ENCODE assay signal across 9 cellular contexts in genomic region chr20:56418385-56418861, GRCh38. TPM values are rescaled to one million over a fixed set of nuclear protein-coding genes. Genes with fewer than 3 reads are reported as not detected.
DNase-seq lines count a peak whose midpoint lies in the region; ATAC-seq, FAIRE-seq and TF ChIP-seq lines count a peak whose summit lies in the region.
"Had no signal": no experiment of that assay in that cellular context is flagged by ENCODE, and none has a peak within 500 bp of the region (broad histone marks: within the 10 kb centered on the region; RNA-seq: fewer than 3 reads in every experiment).

No MANE protein-coding gene starts in this region.

- H3K36me3 ChIP-seq in K562 (ENCODE audit: control insufficient read depth, insufficient read depth, low read length) (peaks cover 71% of the 10 kb centered on the region), mesenchymal stem cell (ENCODE audit: control insufficient read depth in 1 of 2, insufficient read depth in 2 of 2, low read depth in 1 of 2, low read length in 2 of 2) (peaks cover 0 to 4% of the 10 kb centered on the region in 2 experiments)

- H3K4ac ChIP-seq in mesenchymal stem cell (ENCODE audit: low read depth in 1 of 2, low read length in 2 of 2) = peak overlapping the region in 1 of 2 experiments; percentile 67

- H3K9me3 Mint-ChIP-seq in CD14-positive monocyte = no peaks in the 10 kb centered on the region

- H3K27ac Mint-ChIP-seq in CD14-positive monocyte = peak overlapping the region; percentile 90 to 98 (median 93)

- no peak for FAIRE-seq in K562 (lab: Jason Lieb, UNC)

- peaks cover 34 to 38% of the 10 kb centered on the region in 2 donors for H3K36me3 Mint-ChIP-seq in CD14-positive monocyte

- H3K79me2 ChIP-seq in K562 (ENCODE audit: control insufficient read depth, insufficient read depth, low read length) = peaks cover 100% of the 10 kb centered on the region

- peak overlapping the region; percentile 45 for H2AK5ac ChIP-seq in mesenchymal stem cell (ENCODE audit: low read length, severe bottlenecking)

- no peak overlapping the region for H2BK120ac ChIP-seq in mesenchymal stem cell (ENCODE audit: low read depth, low read length)

- BruUV-seq in K562 (replicated peaks; lab: Mats Ljungman, UMichigan) = no TSS peak

- H3K4me1 ChIP-seq in K562 (replicated peaks in 1 of 2; ENCODE audit: control insufficient read depth in 2 of 2, insufficient read depth in 2 of 2, low read length in 2 of 2) = peaks cover 27 to 77% of the 10 kb centered on the region in 2 experiments
- H3K4me1 ChIP-seq in mesenchymal stem cell (ENCODE audit: control insufficient read depth, insufficient read depth, low read depth, low read length) = peaks cover 18% of the 10 kb centered on the region
- H3K4me1 ChIP-seq: body of pancreas had no signal

- no peak overlapping the region for H3K4me3 ChIP-seq in LNCaP clone FGC (ENCODE audit: low read depth, low read length)
- peak overlapping the region; percentile 77; the same call in 1 of the 2 replicates for H3K4me3 ChIP-seq in K562
- H3K4me3 ChIP-seq in mesenchymal stem cell (ENCODE audit: insufficient read depth in 1 of 2, low read depth in 1 of 2, low read length in 2 of 2) = no peak overlapping the region
- H3K4me3 ChIP-seq: body of pancreas had no signal

- H3K18ac ChIP-seq in mesenchymal stem cell (ENCODE audit: low read depth in 1 of 2, low read length in 2 of 2) = peak overlapping the region in 1 of 2 experiments; percentile 8

- H3K9ac ChIP-seq in K562 (ENCODE audit: insufficient read depth in 1 of 2, low read depth in 2 of 2, low read length in 2 of 2) (peak overlapping the region; percentile 56 to 77; a peak in 3 of 4 replicates), mesenchymal stem cell (ENCODE audit: low read length) (no peak overlapping the region)

- H2BK5ac ChIP-seq in mesenchymal stem cell (ENCODE audit: low read depth, low read length, poor library complexity, severe bottlenecking) = no peak overlapping the region

- no peaks in the 10 kb centered on the region for H3K9me1 ChIP-seq in K562 (ENCODE audit: control insufficient read depth, insufficient read depth, low read length)

- H3K27ac ChIP-seq in K562 (ENCODE audit: extremely low read depth, low read depth, low read length) (peak overlapping the region; percentile 85), mesenchymal stem cell (ENCODE audit: low read length, poor library complexity, severe bottlenecking) (no peak overlapping the region)

- no peak overlapping the region for H3K23ac ChIP-seq in mesenchymal stem cell (ENCODE audit: low read length in 2 of 2)

- TF ChIP-seq CTCF in CD14-positive monocyte (IDR thresholded peaks at IDR 0.05) = no peak
- no peak for TF ChIP-seq CTCF in LNCaP clone FGC (IDR thresholded peaks at IDR 0.05; ENCODE audit: control insufficient read depth, extremely low read depth, insufficient read depth)
- no peak for TF ChIP-seq CTCF in K562 (IDR thresholded peaks at IDR 0.05 in 2 of 3, conservative IDR thresholded peaks at IDR 0.05 in 1 of 3; ENCODE audit: insufficient read depth in 2 of 3, low read depth in 1 of 3, low read length in 3 of 3)

- no peak overlapping the region for H3K14ac ChIP-seq in mesenchymal stem cell (ENCODE audit: low read length in 2 of 2)

- H3K4me1 Mint-ChIP-seq in CD14-positive monocyte = peaks cover 76% of the 10 kb centered on the region

- TF ChIP-seq EP300 in K562 (IDR thresholded peaks at IDR 0.05; ENCODE audit: low read length) = no peak

- peak overlapping the region; percentile 43 to 73 for H3K4me3 Mint-ChIP-seq in CD14-positive monocyte

- WGBS in K562 (ENCODE audit: insufficient coverage, low coverage, missing lambda C conversion rate) = 7% methylated on average over 11 of the region's 11 CpGs
- 61% methylated on average over 9 of the region's 11 CpGs for WGBS in mesenchymal stem cell

- TF ChIP-seq POLR2A in K562 (conservative IDR thresholded peaks at IDR 0.05) = no peak

- TF ChIP-seq RAD21 in K562 (CRISPR knock-in tag; conservative IDR thresholded peaks at IDR 0.05 in 1 of 2, IDR thresholded peaks at IDR 0.05 in 1 of 2) = no peak

- DNase-seq in CD14-positive monocyte (ENCODE audit: low spot score) (no peak), LNCaP clone FGC (ENCODE audit: low read depth) (peak; percentile 6), K562 (ENCODE audit: extremely low read depth in 1 of 4, low spot score in 3 of 4) (peak in 1 of 4 experiments; percentile 49), mesenchymal stem cell (peak; percentile 23), posterior cingulate gyrus (no peak), hepatic stellate cell (ENCODE audit: low spot score) (no peak), NCI-H128 (lab: John Stamatoyannopoulos, UW; ENCODE audit: unreplicated experiment) (no peak)

- H3K79me1 ChIP-seq in mesenchymal stem cell (replicated peaks; ENCODE audit: low read length, poor library complexity, severe bottlenecking) = no peaks in the 10 kb centered on the region

- H4K91ac ChIP-seq in mesenchymal stem cell (ENCODE audit: low read length) = no peak overlapping the region

- no peak overlapping the region for H2BK15ac ChIP-seq in mesenchymal stem cell (ENCODE audit: low read depth, poor library complexity, severe bottlenecking)

- H2AFZ ChIP-seq in K562 (ENCODE audit: low read depth, low read length) (no peak overlapping the region), mesenchymal stem cell (ENCODE audit: low read depth, low read length) (no peak overlapping the region)

- peaks cover 1 to 15% (median 2%) of the 10 kb centered on the region in 3 donors for H3K27me3 Mint-ChIP-seq in CD14-positive monocyte (ENCODE audit: low read depth in 3 of 3)

- peak overlapping the region in 1 of 2 experiments; percentile 1 for H2BK12ac ChIP-seq in mesenchymal stem cell (ENCODE audit: low read length in 2 of 2)

- H4K20me1 ChIP-seq in K562 (replicated peaks; ENCODE audit: control insufficient read depth, insufficient read depth, low read length) = no peaks in the 10 kb centered on the region; the same call in 1 of the 2 replicates

- CTCF ChIA-PET in K562 (lab: Yijun Ruan, JAX; ENCODE audit: low intra/inter-chr PET ratio) = no interaction called here

- peak; percentile 14 for ATAC-seq in K562
- ATAC-seq in HG02642 (IDR thresholded peaks at IDR 0.05; ENCODE audit: poor library complexity, unreplicated experiment) = no peak
- ATAC-seq: body of pancreas had no signal

- H3K27me3 ChIP-seq in K562 (ENCODE audit: control insufficient read depth in 2 of 2, insufficient read depth in 2 of 2, low read length in 2 of 2) (no peaks in the 10 kb centered on the region), mesenchymal stem cell (ENCODE audit: control insufficient read depth in 1 of 2, insufficient read depth in 1 of 2, low read length in 2 of 2) (no peaks in the 10 kb centered on the region)
- H3K27me3 ChIP-seq: body of pancreas had no signal

- intact Hi-C loops in CD14-positive monocyte (cut with micrococcal nuclease) = no loop called here
- intact Hi-C loops in K562 (cut with micrococcal nuclease) = no loop called here
- intact Hi-C loops in posterior cingulate gyrus (cut with DNase I) = no loop called here

- peak overlapping the region; percentile 43 for H4K8ac ChIP-seq in mesenchymal stem cell (ENCODE audit: low read length)

- POLR2A ChIA-PET in K562 (lab: Yijun Ruan, JAX) = interaction anchor here (0.9 to 1.9 kb wide), 11 partner anchors 8 to 66 kb away, joined by 3 to 9 read pairs (median 4); partner anchors contain the start of genes AURKA, CSTF1 and RTF2

- H3K9me3 ChIP-seq in K562 (replicated peaks; ENCODE audit: control insufficient read depth, insufficient read depth, low read depth, low read length) (no peaks in the 10 kb centered on the region), mesenchymal stem cell (ENCODE audit: control insufficient read depth, low read length) (no peaks in the 10 kb centered on the region)
- H3K9me3 ChIP-seq: body of pancreas had no signal

- H3K4me2 ChIP-seq in K562 (ENCODE audit: insufficient read depth, low read length) (peak overlapping the region; percentile 78), mesenchymal stem cell (ENCODE audit: low read length, poor library complexity, severe bottlenecking) (no peak overlapping the region)

- in situ Hi-C loops in K562 (cut with MboI) = no loop called here

RNA-seq across cellular contexts. Expression of gene CASS4, which starts 6.4 kb away (rescaled TPM):
- polyA plus RNA-seq in CD14-positive monocyte = 1 to 10 TPM; 1.9 to 6.1 TPM
- 63.3 and 67.4 TPM in 2 replicates for total RNA-seq in K562 (2011; cell fraction: chromatin; rRNA removed; ENCODE audit: low replicate concordance)
- 45.1 and 50.9 TPM in 2 replicates for total RNA-seq in K562 (2011; cell fraction: nucleolus; rRNA removed)
- 43.0 and 48.2 TPM in 2 replicates for total RNA-seq in K562 (2011; cell fraction: nucleoplasm; rRNA removed)
- 26.7 and 27.1 TPM in 2 replicates for total RNA-seq in K562 (2014; rRNA removed)
- 23.4 and 29.3 TPM in 2 replicates for total RNA-seq in K562 (2014; rRNA removed; fragmentation: Illumina TruSeq; extraction: Trizol)
- 25.3 and 25.6 TPM in 2 replicates for total RNA-seq in K562 (2015; rRNA removed; fragmentation: Illumina TruSeq; extraction: Trizol)
- total RNA-seq in K562 (2021) = 27.8 and 36.8 TPM in 2 replicates
- polyA plus RNA-seq in K562 (2011; rRNA removed) = 53.2 and 53.8 TPM in 2 replicates
- 52.4 and 52.9 TPM in 2 replicates for polyA plus RNA-seq in K562 (2011; cell fraction: cytosol; rRNA removed)
- polyA plus RNA-seq in K562 (2011; cell fraction: nucleus; rRNA removed) = 28.9 and 33.6 TPM in 2 replicates
- polyA plus RNA-seq in K562 (2012) = 18.6 and 19.4 TPM in 2 replicates
- 35.3 and 41.6 TPM in 2 replicates for polyA plus RNA-seq in K562 (2014; fragmentation: Illumina TruSeq; extraction: Trizol)
- polyA plus RNA-seq in K562 (2014; fragmentation: Nextera tagmentation; extraction: Ambion mirVana) = 1 to 10 TPM; 8.1 to 8.8 TPM
- 21.7 and 30.0 TPM in 2 replicates for polyA plus RNA-seq in K562 (2014; rRNA removed)
- 56.7 and 57.5 TPM in 2 replicates for polyA minus RNA-seq in K562 (2011; rRNA and poly(A)+ RNA removed)
- polyA minus RNA-seq in K562 (2011; cell fraction: cytosol; rRNA and poly(A)+ RNA removed) = 39.3 and 40.1 TPM in 2 replicates
- polyA minus RNA-seq in K562 (2011; cell fraction: nucleus; rRNA and poly(A)+ RNA removed) = 26.0 and 37.0 TPM in 2 replicates
- 0.14 TPM for polyA plus RNA-seq in mesenchymal stem cell (2013, experiment 1 of 2)
- polyA plus RNA-seq in mesenchymal stem cell (2013, experiment 2 of 2) = 0.19 TPM

RNA-seq across cellular contexts. Expression of gene CSTF1, which starts 26.0 kb away (rescaled TPM):
- polyA plus RNA-seq in CD14-positive monocyte (10 to 100 TPM; 10.7 to 15.7 TPM), K562 (2011; rRNA removed) (76.6 and 92.5 TPM in 2 replicates), K562 (2014; fragmentation: Illumina TruSeq; extraction: Trizol) (48.1 and 56.6 TPM in 2 replicates), K562 (2014; fragmentation: Nextera tagmentation; extraction: Ambion mirVana) (100 to 1,000 TPM in 1 of 2 experiments, 10 to 100 TPM in 1; 74.1 to 110 TPM), K562 (2014; rRNA removed) (33.5 and 40.7 TPM in 2 replicates)
- 81.3 and 104 TPM in 2 replicates for total RNA-seq in K562 (2011; cell fraction: chromatin; rRNA removed; ENCODE audit: low replicate concordance)
- total RNA-seq in K562 (2011; cell fraction: nucleolus; rRNA removed) = 51.9 and 54.7 TPM in 2 replicates
- 67.5 and 68.8 TPM in 2 replicates for total RNA-seq in K562 (2011; cell fraction: nucleoplasm; rRNA removed)
- total RNA-seq in K562 (2014; rRNA removed) (30.8 and 36.3 TPM in 2 replicates), K562 (2014; rRNA removed; fragmentation: Illumina TruSeq; extraction: Trizol) (53.4 and 55.2 TPM in 2 replicates), K562 (2015; rRNA removed; fragmentation: Illumina TruSeq; extraction: Trizol) (43.7 and 45.6 TPM in 2 replicates), K562 (2021) (44.4 and 48.9 TPM in 2 replicates)
- polyA plus RNA-seq in K562 (2011; cell fraction: cytosol; rRNA removed) = 77.7 and 92.2 TPM in 2 replicates
- 81.7 and 87.2 TPM in 2 replicates for polyA plus RNA-seq in K562 (2011; cell fraction: nucleus; rRNA removed)
- 31.3 and 43.1 TPM in 2 replicates for polyA plus RNA-seq in K562 (2012)
- 157 and 159 TPM in 2 replicates for polyA minus RNA-seq in K562 (2011; rRNA and poly(A)+ RNA removed)
- polyA minus RNA-seq in K562 (2011; cell fraction: cytosol; rRNA and poly(A)+ RNA removed) = 48.8 and 68.1 TPM in 2 replicates
- polyA minus RNA-seq in K562 (2011; cell fraction: nucleus; rRNA and poly(A)+ RNA removed) = 30.7 and 57.5 TPM in 2 replicates
- polyA plus RNA-seq in mesenchymal stem cell (2013, experiment 1 of 2) = 22.0 TPM
- polyA plus RNA-seq in mesenchymal stem cell (2013, experiment 2 of 2) = 21.8 TPM

RNA-seq across cellular contexts. Expression of gene AURKA, which starts 26.4 kb away (rescaled TPM):
- polyA plus RNA-seq in CD14-positive monocyte (1 to 10 TPM; 1.4 to 1.5 TPM), K562 (2011; rRNA removed) (112 and 148 TPM in 2 replicates), K562 (2014; fragmentation: Illumina TruSeq; extraction: Trizol) (128 and 162 TPM in 2 replicates), K562 (2014; fragmentation: Nextera tagmentation; extraction: Ambion mirVana) (100 to 1,000 TPM; 130 to 153 TPM), K562 (2014; rRNA removed) (105 and 106 TPM in 2 replicates)
- total RNA-seq in K562 (2011; cell fraction: chromatin; rRNA removed; ENCODE audit: low replicate concordance) = 35.2 and 46.4 TPM in 2 replicates
- total RNA-seq in K562 (2011; cell fraction: nucleolus; rRNA removed) = 29.4 and 33.6 TPM in 2 replicates
- total RNA-seq in K562 (2011; cell fraction: nucleoplasm; rRNA removed) = 34.9 and 36.8 TPM in 2 replicates
- total RNA-seq in K562 (2014; rRNA removed) (72.7 and 78.4 TPM in 2 replicates), K562 (2014; rRNA removed; fragmentation: Illumina TruSeq; extraction: Trizol) (113 and 126 TPM in 2 replicates), K562 (2015; rRNA removed; fragmentation: Illumina TruSeq; extraction: Trizol) (102 and 105 TPM in 2 replicates), K562 (2021) (97.4 and 101 TPM in 2 replicates)
- polyA plus RNA-seq in K562 (2011; cell fraction: cytosol; rRNA removed) = 82.8 and 98.1 TPM in 2 replicates
- polyA plus RNA-seq in K562 (2011; cell fraction: nucleus; rRNA removed) = 52.9 and 65.0 TPM in 2 replicates
- polyA plus RNA-seq in K562 (2012) = 70.5 and 75.3 TPM in 2 replicates
- 99.4 and 104 TPM in 2 replicates for polyA minus RNA-seq in K562 (2011; rRNA and poly(A)+ RNA removed)
- 43.0 and 57.1 TPM in 2 replicates for polyA minus RNA-seq in K562 (2011; cell fraction: cytosol; rRNA and poly(A)+ RNA removed)
- polyA minus RNA-seq in K562 (2011; cell fraction: nucleus; rRNA and poly(A)+ RNA removed) = 16.3 and 31.1 TPM in 2 replicates
- polyA plus RNA-seq in mesenchymal stem cell (2013, experiment 1 of 2) = 13.9 TPM
- polyA plus RNA-seq in mesenchymal stem cell (2013, experiment 2 of 2) = 13.9 TPM

RNA-seq across cellular contexts. Expression of gene RTF2, which starts 50.0 kb away (rescaled TPM):
- polyA plus RNA-seq in CD14-positive monocyte = 100 to 1,000 TPM; 148 to 163 TPM
- 29.7 and 29.9 TPM in 2 replicates for total RNA-seq in K562 (2011; cell fraction: chromatin; rRNA removed; ENCODE audit: low replicate concordance)
- total RNA-seq in K562 (2011; cell fraction: nucleolus; rRNA removed) = 20.7 and 24.2 TPM in 2 replicates
- total RNA-seq in K562 (2011; cell fraction: nucleoplasm; rRNA removed) = 33.1 and 37.2 TPM in 2 replicates
- total RNA-seq in K562 (2014; rRNA removed) = 67.0 and 69.1 TPM in 2 replicates
- total RNA-seq in K562 (2014; rRNA removed; fragmentation: Illumina TruSeq; extraction: Trizol) = 62.1 and 69.8 TPM in 2 replicates
- total RNA-seq in K562 (2015; rRNA removed; fragmentation: Illumina TruSeq; extraction: Trizol) = 67.9 and 70.4 TPM in 2 replicates
- 83.5 and 84.9 TPM in 2 replicates for total RNA-seq in K562 (2021)
- 82.3 and 87.4 TPM in 2 replicates for polyA plus RNA-seq in K562 (2011; rRNA removed)
- 68.8 and 69.8 TPM in 2 replicates for polyA plus RNA-seq in K562 (2011; cell fraction: cytosol; rRNA removed)
- 48.5 and 53.8 TPM in 2 replicates for polyA plus RNA-seq in K562 (2011; cell fraction: nucleus; rRNA removed)
- polyA plus RNA-seq in K562 (2012) = 65.1 and 70.9 TPM in 2 replicates
- 85.1 and 90.7 TPM in 2 replicates for polyA plus RNA-seq in K562 (2014; fragmentation: Illumina TruSeq; extraction: Trizol)
- polyA plus RNA-seq in K562 (2014; fragmentation: Nextera tagmentation; extraction: Ambion mirVana) = 100 to 1,000 TPM; 114 to 177 TPM
- 80.1 and 85.0 TPM in 2 replicates for polyA plus RNA-seq in K562 (2014; rRNA removed)
- polyA minus RNA-seq in K562 (2011; rRNA and poly(A)+ RNA removed) = 46.4 and 55.6 TPM in 2 replicates
- 29.6 and 30.2 TPM in 2 replicates for polyA minus RNA-seq in K562 (2011; cell fraction: cytosol; rRNA and poly(A)+ RNA removed)
- 10.8 and 20.4 TPM in 2 replicates for polyA minus RNA-seq in K562 (2011; cell fraction: nucleus; rRNA and poly(A)+ RNA removed)
- polyA plus RNA-seq in mesenchymal stem cell (2013, experiment 1 of 2) = 64.8 TPM
- 64.7 TPM for polyA plus RNA-seq in mesenchymal stem cell (2013, experiment 2 of 2)

RNA-seq across cellular contexts. Expression of gene FAM210B, which starts 59.6 kb away (rescaled TPM):
- polyA plus RNA-seq in CD14-positive monocyte (10 to 100 TPM; 34.5 to 41.3 TPM), K562 (2011; rRNA removed) (69.9 and 87.3 TPM in 2 replicates), K562 (2014; fragmentation: Illumina TruSeq; extraction: Trizol) (69.3 and 83.3 TPM in 2 replicates), K562 (2014; fragmentation: Nextera tagmentation; extraction: Ambion mirVana) (10 to 100 TPM; 12.1 to 21.4 TPM), K562 (2014; rRNA removed) (56.0 and 60.7 TPM in 2 replicates)
- total RNA-seq in K562 (2011; cell fraction: chromatin; rRNA removed; ENCODE audit: low replicate concordance) = 34.2 and 45.4 TPM in 2 replicates
- 42.5 and 44.3 TPM in 2 replicates for total RNA-seq in K562 (2011; cell fraction: nucleolus; rRNA removed)
- total RNA-seq in K562 (2011; cell fraction: nucleoplasm; rRNA removed) = 54.1 and 75.7 TPM in 2 replicates
- total RNA-seq in K562 (2014; rRNA removed) (42.1 and 45.8 TPM in 2 replicates), K562 (2014; rRNA removed; fragmentation: Illumina TruSeq; extraction: Trizol) (58.1 and 61.2 TPM in 2 replicates), K562 (2015; rRNA removed; fragmentation: Illumina TruSeq; extraction: Trizol) (37.5 and 39.0 TPM in 2 replicates), K562 (2021) (47.6 and 53.9 TPM in 2 replicates)
- polyA plus RNA-seq in K562 (2011; cell fraction: cytosol; rRNA removed) = 37.8 and 50.3 TPM in 2 replicates
- 22.8 and 26.7 TPM in 2 replicates for polyA plus RNA-seq in K562 (2011; cell fraction: nucleus; rRNA removed)
- 44.3 and 72.0 TPM in 2 replicates for polyA plus RNA-seq in K562 (2012)
- polyA minus RNA-seq in K562 (2011; rRNA and poly(A)+ RNA removed) = 46.0 and 53.8 TPM in 2 replicates
- 20.9 and 25.4 TPM in 2 replicates for polyA minus RNA-seq in K562 (2011; cell fraction: cytosol; rRNA and poly(A)+ RNA removed)
- 19.5 and 23.7 TPM in 2 replicates for polyA minus RNA-seq in K562 (2011; cell fraction: nucleus; rRNA and poly(A)+ RNA removed)
- polyA plus RNA-seq in mesenchymal stem cell (2013, experiment 1 of 2) = 30.8 TPM
- 31.8 TPM for polyA plus RNA-seq in mesenchymal stem cell (2013, experiment 2 of 2)

Comparison
In these comparisons a context has a peak if more than half of its experiments do, and no peak if none do; other contexts are left out.
1. DNase-seq: peak in LNCaP clone FGC (single experiment) and mesenchymal stem cell (single experiment); none in CD14-positive monocyte (single experiment), posterior cingulate gyrus (0 of 10), hepatic stellate cell (single experiment) and NCI-H128 (single experiment).
2. RNA of gene AURKA, which starts 26.4 kb away (polyA plus RNA-seq): 52.9 to 162 TPM in K562; 1.4 to 1.5 TPM in CD14-positive monocyte; every median in the first group is over 10 times any median in the second.